ENCODE assay signal across 1 cellular context in genomic region chr14:93173943-93174395, GRCh38.
A peak's percentile ranks its signal among the peaks of the same experiment; 100 is the strongest.
TF ChIP-seq lines count a peak whose summit lies in the region.

No MANE protein-coding gene starts in this region.

TF ChIP-seq in HepG2, 621 proteins besides CTCF, POLR2A, EP300 and RAD21 (continued from another document):
- TF ChIP-seq ZNF609 (CRISPR knock-in tag; IDR thresholded peaks at IDR 0.05; ENCODE audit: borderline replicate concordance) (no peak), GABPA (IDR thresholded peaks at IDR 0.05; ENCODE audit: low read depth, low read length) (no peak), GABPA (CRISPR knock-in tag; IDR thresholded peaks at IDR 0.05; ENCODE audit: low read depth) (no peak), SSRP1 (CRISPR knock-in tag; IDR thresholded peaks at IDR 0.05) (no peak), ZNF510 (CRISPR knock-in tag; IDR thresholded peaks at IDR 0.05; ENCODE audit: low read depth) (no peak), ZNF644 (CRISPR knock-in tag; IDR thresholded peaks at IDR 0.05; ENCODE audit: low read depth) (no peak), SAP130 (CRISPR knock-in tag; IDR thresholded peaks at IDR 0.05; ENCODE audit: low read depth) (peak; percentile 41; the same call in 1 of the 2 replicates)
